Comparison of ENCODE assay signal across 19 cellular contexts in genomic region chr3:54235998-54236397, GRCh38.
"Had no signal": no experiment of that assay in that cellular context is flagged by ENCODE, and none has a peak within 500 bp of the region (broad histone marks: within the 10 kb centered on the region; RNA-seq: fewer than 3 reads in every experiment).

No MANE protein-coding gene starts in this region.

- H3K4me3 ChIP-seq: esophagus muscularis mucosa, gastrocnemius medialis, heart right ventricle, psoas muscle, right lobe of liver, tibial artery, upper lobe of left lung, uterus had no signal

- DNase-seq: effector memory CD4-positive, alpha-beta T cell; gastrocnemius medialis; heart right ventricle; hypothalamus; islet precursor cell; mammary epithelial cell; naive thymus-derived CD4-positive, alpha-beta T cell; psoas muscle; retina; right lobe of liver; stimulated activated CD4-positive, alpha-beta T cell treated with anti-CD3 and anti-CD28 coated beads, Interleukin-15, amount 100 ng/mL, for 24 hours; stimulated activated CD4-positive, alpha-beta T cell treated with anti-CD3 and anti-CD28 coated beads, Interleukin-1b, Interleukin-23, amount 100 ng/mL, for 48 hours; stimulated activated CD4-positive, alpha-beta T cell treated with anti-CD3 and anti-CD28 coated beads, Interleukin-4, amount 100 ng/mL, for 24 hours; tibial artery; upper lobe of left lung; uterus had no signal

- H3K4me1 ChIP-seq: esophagus muscularis mucosa, right lobe of liver, tibial artery, upper lobe of left lung, uterus had no signal

- H3K36me3 ChIP-seq: esophagus muscularis mucosa, gastrocnemius medialis, heart right ventricle, neutrophil, right lobe of liver, tibial artery, upper lobe of left lung, uterus had no signal

- H3K27me3 ChIP-seq: esophagus muscularis mucosa, gastrocnemius medialis, heart right ventricle, right lobe of liver, tibial artery, upper lobe of left lung, uterus had no signal

- H3K27ac ChIP-seq: epithelial cell of prostate, esophagus muscularis mucosa, gastrocnemius medialis, heart right ventricle, neutrophil, psoas muscle, right lobe of liver, tibial artery, upper lobe of left lung, uterus had no signal

- H3K9me3 ChIP-seq: esophagus muscularis mucosa, gastrocnemius medialis, heart right ventricle, neutrophil, psoas muscle, right lobe of liver, tibial artery, upper lobe of left lung, uterus had no signal
